Comparison of ENCODE assay signal across 9 cellular contexts in the genomic region with DNA sequence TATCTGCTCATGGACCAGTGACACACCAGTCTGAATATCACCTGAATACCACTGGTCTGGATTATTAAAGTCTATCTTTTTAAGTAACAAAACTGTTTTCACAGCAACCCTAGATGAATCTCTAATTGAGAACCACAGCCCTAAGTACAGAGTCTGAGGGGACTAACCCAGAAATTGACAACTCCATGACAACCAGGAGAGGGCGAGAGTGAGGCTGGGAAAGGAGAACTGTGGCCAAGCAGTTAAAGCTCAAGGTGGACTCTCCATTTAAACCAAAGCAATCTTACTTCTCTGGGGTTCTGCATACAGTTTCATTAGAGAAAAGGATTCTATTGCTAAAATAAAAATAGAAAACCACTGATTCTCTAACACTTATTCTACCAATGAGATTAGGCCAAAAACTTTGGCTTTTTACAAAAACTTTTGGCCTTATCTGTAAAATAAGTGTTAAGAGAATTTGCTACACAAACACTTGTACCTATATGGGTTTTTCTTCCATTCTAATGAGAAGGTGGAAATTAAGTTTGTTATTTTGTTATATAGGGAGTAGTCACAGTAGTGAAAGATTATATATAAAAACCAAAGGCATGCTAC. TPM values are rescaled to one million over a fixed set of nuclear protein-coding genes. Genes with fewer than 3 reads are reported as not detected.
DNase-seq lines count a peak whose midpoint lies in the region; ATAC-seq, FAIRE-seq and TF ChIP-seq lines count a peak whose summit lies in the region.
"Had no signal": no experiment of that assay in that cellular context is flagged by ENCODE, and none has a peak within 500 bp of the region (broad histone marks: within the 10 kb centered on the region; RNA-seq: fewer than 3 reads in every experiment).

No MANE protein-coding gene starts in this region.

- no peak for DNase-seq in D721Med (ENCODE audit: insufficient read length, low spot score)
- DNase-seq in activated T-cell treated with anti-CD3 and anti-CD28 coated beads, Interleukin-2, amount 50 U/mL, for 72 hours: peak; percentile 65 to 66
- peak in 25 of 42 donors; percentile 9 to 66 (median 36) for DNase-seq in head of caudate nucleus
- peak; percentile 24 for DNase-seq in smooth muscle cell of the brain vasculature (ENCODE audit: low read depth, low spot score)
- DNase-seq in DMS153 (lab: John Stamatoyannopoulos, UW): no peak

- H4K20me1 ChIP-seq in OCI-LY1 (ENCODE audit: insufficient read depth, low read length): no peaks in the 10 kb centered on the region

- no peak overlapping the region for H2AFZ ChIP-seq in OCI-LY1 (ENCODE audit: low read length)

- H3K4me1 ChIP-seq in OCI-LY1 (ENCODE audit: insufficient read depth, low read length, severe bottlenecking): peaks cover 34% of the 10 kb centered on the region

- no peaks in the 10 kb centered on the region for H3K9me3 Mint-ChIP-seq in activated T-cell treated with anti-CD3 and anti-CD28 coated beads, Interleukin-2, amount 50 U/mL, for 72 hours

- peak overlapping the region; percentile 84 for H3K27ac Mint-ChIP-seq in activated T-cell treated with anti-CD3 and anti-CD28 coated beads, Interleukin-2, amount 50 U/mL, for 72 hours

- no peak overlapping the region for H3K4me2 ChIP-seq in OCI-LY1 (ENCODE audit: low read length)

- H3K9me3 ChIP-seq in OCI-LY1 (ENCODE audit: low read length): no peaks in the 10 kb centered on the region

- H3K9ac ChIP-seq in OCI-LY1 (ENCODE audit: low read length): no peak overlapping the region

- H3K4me3 ChIP-seq in OCI-LY1 (ENCODE audit: low read depth, low read length, poor library complexity, severe bottlenecking): no peak overlapping the region

- intact Hi-C loops in head of caudate nucleus (cut with DNase I): no loop called here

- no peaks in the 10 kb centered on the region for H3F3A ChIP-seq in OCI-LY1 (ENCODE audit: insufficient read depth, low read length)

- H3K36me3 ChIP-seq in OCI-LY1 (ENCODE audit: insufficient read depth, low read length): no peaks in the 10 kb centered on the region

- H3K27me3 Mint-ChIP-seq in activated T-cell treated with anti-CD3 and anti-CD28 coated beads, Interleukin-2, amount 50 U/mL, for 72 hours (ENCODE audit: low read depth): no peaks in the 10 kb centered on the region

- ATAC-seq in GM19351 (IDR thresholded peaks at IDR 0.05; ENCODE audit: unreplicated experiment): peak; percentile 94
- ATAC-seq in HG03342 (IDR thresholded peaks at IDR 0.05; ENCODE audit: unreplicated experiment): peak; percentile 92
- peak; percentile 91 to 94 for ATAC-seq in activated T-cell treated with anti-CD3 and anti-CD28 coated beads, Interleukin-2, amount 50 U/mL, for 72 hours (replicated peaks in 1 of 2)

- TF ChIP-seq CTCF in D721Med (IDR thresholded peaks at IDR 0.05; ENCODE audit: insufficient read depth, missing control alignments) (peak; percentile 76), OCI-LY1 (IDR thresholded peaks at IDR 0.05; ENCODE audit: low read length) (peak; percentile 84)

- no peaks in the 10 kb centered on the region for H3K9me2 ChIP-seq in OCI-LY1 (ENCODE audit: low read depth, low read length)

- no peaks in the 10 kb centered on the region for H3K79me2 ChIP-seq in OCI-LY1 (ENCODE audit: insufficient read depth, low read length)

- H3K4me1 Mint-ChIP-seq in activated T-cell treated with anti-CD3 and anti-CD28 coated beads, Interleukin-2, amount 50 U/mL, for 72 hours (ENCODE audit: low read depth): peaks cover 22% of the 10 kb centered on the region

- no peak overlapping the region for H3K27ac ChIP-seq in OCI-LY1 (ENCODE audit: low read depth, low read length, poor library complexity, severe bottlenecking)

- peak overlapping the region in 1 of 2 donors; percentile 47 for H3K4me3 Mint-ChIP-seq in activated T-cell treated with anti-CD3 and anti-CD28 coated beads, Interleukin-2, amount 50 U/mL, for 72 hours

- no peaks in the 10 kb centered on the region for H3K27me3 ChIP-seq in OCI-LY1 (ENCODE audit: insufficient read depth, low read length)

- peak; percentile 6 for FAIRE-seq in D721Med (lab: Jason Lieb, UNC)
- FAIRE-seq: colon had no signal

- H3K36me3 Mint-ChIP-seq in activated T-cell treated with anti-CD3 and anti-CD28 coated beads, Interleukin-2, amount 50 U/mL, for 72 hours (ENCODE audit: insufficient read depth in 2 of 2): no peaks in the 10 kb centered on the region

RNA-seq across cellular contexts. Expression of a gene that starts 11.4 kb away (rescaled TPM):
- total RNA-seq in activated T-cell treated with anti-CD3 and anti-CD28 coated beads, Interleukin-2, amount 50 U/mL, for 72 hours: under 1 TPM; 0.09 to 0.36 TPM

Comparison
In these comparisons a context has a peak if more than half of its experiments do, and no peak if none do; other contexts are left out.
1. DNase-seq: peak in activated T-cell treated with anti-CD3 and anti-CD28 coated beads, Interleukin-2, amount 50 U/mL, for 72 hours (2 of 2), head of caudate nucleus (25 of 42) and smooth muscle cell of the brain vasculature (single experiment); none in D721Med (single experiment) and DMS153 (single experiment).
2. Peak in every context shown above with its lines, with median percentiles within 50 percentile points of each other: ATAC-seq.